15 cellular contexts compared by ENCODE assay signal in genomic region chr4:164204434-164204833, GRCh38.
A peak's percentile ranks its signal among the peaks of the same experiment; 100 is the strongest.
DNase-seq lines count a peak whose midpoint lies in the region; ATAC-seq and TF ChIP-seq lines count a peak whose summit lies in the region.
"Had no signal": no experiment of that assay in that cellular context is flagged by ENCODE, and none has a peak within 500 bp of the region (broad histone marks: within the 10 kb centered on the region; RNA-seq: fewer than 3 reads in every experiment).

No MANE protein-coding gene starts in this region.

- H3K27ac Mint-ChIP-seq in MCF 10A (ENCODE audit: low read depth, unreplicated experiment): peak overlapping the region; percentile 75
- H3K27ac Mint-ChIP-seq: immature natural killer cell had no signal

- no peak overlapping the region for H3K9ac ChIP-seq in smooth muscle cell (ENCODE audit: low read depth)

- H3K4me1 ChIP-seq in breast epithelium: no peaks in the 10 kb centered on the region
- 0 out of 2 replicates have a peak, but pooled peaks cover 2% of the 10 kb centered on the region for H3K4me1 ChIP-seq in iPS DF 6.9 (ENCODE audit: control insufficient read depth, insufficient read depth, low read length)
- peaks cover 9% of the 10 kb centered on the region for H3K4me1 ChIP-seq in smooth muscle cell (ENCODE audit: low read depth)
- H3K4me1 ChIP-seq: stomach had no signal

- H3F3A ChIP-seq in smooth muscle cell (ENCODE audit: low read depth): no peaks in the 10 kb centered on the region

- H3K79me2 ChIP-seq in smooth muscle cell (ENCODE audit: low read depth): no peaks in the 10 kb centered on the region

- H3K36me3 Mint-ChIP-seq in MCF 10A (ENCODE audit: insufficient read depth, unreplicated experiment): no peaks in the 10 kb centered on the region
- H3K36me3 Mint-ChIP-seq: immature natural killer cell had no signal

- no peaks in the 10 kb centered on the region for H3K36me3 ChIP-seq in breast epithelium
- no peaks in the 10 kb centered on the region for H3K36me3 ChIP-seq in iPS DF 6.9 (ENCODE audit: control insufficient read depth, insufficient read depth, low read length)
- H3K36me3 ChIP-seq in smooth muscle cell (ENCODE audit: low read depth): no peaks in the 10 kb centered on the region
- H3K36me3 ChIP-seq: stomach had no signal

- H3K9me3 ChIP-seq in breast epithelium (no peaks in the 10 kb centered on the region), iPS DF 6.9 (ENCODE audit: control insufficient read depth, insufficient read depth, low read length) (no peaks in the 10 kb centered on the region), smooth muscle cell (replicated peaks; ENCODE audit: low read depth) (no peaks in the 10 kb centered on the region)
- H3K9me3 ChIP-seq: stomach had no signal

- peak overlapping the region; percentile 62 for H2AFZ ChIP-seq in smooth muscle cell (ENCODE audit: low read depth)

- H3K27ac ChIP-seq in breast epithelium (no peak overlapping the region), iPS DF 6.9 (ENCODE audit: low read length) (no peak overlapping the region), smooth muscle cell (ENCODE audit: low read depth) (peak overlapping the region; percentile 35)
- H3K27ac ChIP-seq: 22Rv1, stomach had no signal

- no peaks in the 10 kb centered on the region for H3K27me3 Mint-ChIP-seq in MCF 10A (ENCODE audit: insufficient read depth, unreplicated experiment)

- intact Hi-C loops in MCF 10A (cut with micrococcal nuclease): no loop called here
- intact Hi-C loops in breast epithelium (cut with DNase I; ENCODE audit: low total_unique reads): no loop called here

- no peaks in the 10 kb centered on the region for H4K20me1 ChIP-seq in smooth muscle cell (ENCODE audit: low read depth)

- no peak for TF ChIP-seq POLR2A in breast epithelium (IDR thresholded peaks at IDR 0.05)

- H3K4me3 ChIP-seq in breast epithelium (no peak overlapping the region), iPS DF 6.9 (ENCODE audit: low read length) (no peak overlapping the region), smooth muscle cell (no peak overlapping the region)
- H3K4me3 ChIP-seq: stomach had no signal

- POLR2A ChIA-PET in MCF 10A (lab: Yijun Ruan, JAX): interaction anchor here (0.9 kb wide), 1 partner anchor 456 kb away, joined by 3 read pairs; no protein-coding TSS in a partner anchor

- no peaks in the 10 kb centered on the region for H3K9me3 Mint-ChIP-seq in MCF 10A (ENCODE audit: unreplicated experiment)
- H3K9me3 Mint-ChIP-seq: neural crest cell had no signal

- no TSS peak for BruUV-seq in MCF 10A (replicated peaks; lab: Mats Ljungman, UMichigan)

- H3K4me3 Mint-ChIP-seq in MCF 10A (ENCODE audit: unreplicated experiment): no peak overlapping the region
- H3K4me3 Mint-ChIP-seq: immature natural killer cell, neural crest cell had no signal

- peak overlapping the region; percentile 18 for H3K4me2 ChIP-seq in smooth muscle cell

- ATAC-seq in GM19455 (IDR thresholded peaks at IDR 0.05; ENCODE audit: unreplicated experiment): no peak
- ATAC-seq in GM18502 (IDR thresholded peaks at IDR 0.05; ENCODE audit: poor library complexity, unreplicated experiment): no peak

- H3K27me3 ChIP-seq in breast epithelium (no peaks in the 10 kb centered on the region), iPS DF 6.9 (ENCODE audit: control insufficient read depth, insufficient read depth, low read length) (no peaks in the 10 kb centered on the region), smooth muscle cell (ENCODE audit: low read depth) (no peaks in the 10 kb centered on the region)
- H3K27me3 ChIP-seq: stomach had no signal

- CTCF ChIA-PET in MCF 10A (lab: Yijun Ruan, JAX): interaction anchor here (1.5 kb wide), 1 partner anchor 9 kb away, joined by 3 read pairs; no protein-coding TSS in a partner anchor

- TF ChIP-seq CTCF in MCF 10A (IDR thresholded peaks at IDR 0.05; ENCODE audit: unreplicated experiment) (no peak), breast epithelium (IDR thresholded peaks at IDR 0.05) (no peak), smooth muscle cell (IDR thresholded peaks at IDR 0.05; ENCODE audit: borderline replicate concordance, insufficient read depth, poor library complexity, severe bottlenecking) (no peak)

- H3K4me1 Mint-ChIP-seq in MCF 10A (ENCODE audit: insufficient read depth, unreplicated experiment): peaks cover 28% of the 10 kb centered on the region
- H3K4me1 Mint-ChIP-seq: immature natural killer cell had no signal

- DNase-seq in MCF 10A (ENCODE audit: unreplicated experiment) (peak; percentile 54), breast epithelium (ENCODE audit: low spot score in 2 of 2) (no peak), amniotic epithelial cell (ENCODE audit: low read depth) (peak; percentile 80), iPS DF 6.9 (ENCODE audit: low read depth, low spot score) (peak; percentile 13), smooth muscle cell (lab: John Stamatoyannopoulos, UW; ENCODE audit: unreplicated experiment) (no peak)
- DNase-seq in activated T-cell treated with anti-CD3 and anti-CD28 coated beads, Interleukin-2, amount 50 U/mL, for 1 hour: no peak
- DNase-seq: activated CD8-positive, alpha-beta memory T cell treated with anti-CD3 and anti-CD28 coated beads for 24 hours; immature natural killer cell; NCI-H1436; stimulated activated CD4-positive, alpha-beta T cell treated with anti-CD3 and anti-CD28 coated beads, Interleukin-2, amount 100 ng/mL, for 24 hours; stomach had no signal

Comparison
In these comparisons a context has a peak if more than half of its experiments do, and no peak if none do; other contexts are left out.
1. DNase-seq: peak in MCF 10A (single experiment), amniotic epithelial cell (single experiment) and iPS DF 6.9 (single experiment); none in breast epithelium (0 of 2), smooth muscle cell (single experiment) and activated T-cell treated with anti-CD3 and anti-CD28 coated beads, Interleukin-2, amount 50 U/mL, for 1 hour (single experiment).